21 cellular contexts compared by ENCODE assay signal in genomic region chr2:172089005-172089504, GRCh38. TPM values are rescaled to one million over a fixed set of nuclear protein-coding genes. Genes with fewer than 3 reads are reported as not detected.
"Had no signal": no experiment of that assay in that cellular context is flagged by ENCODE, and none has a peak within 500 bp of the region (broad histone marks: within the 10 kb centered on the region; RNA-seq: fewer than 3 reads in every experiment).

No MANE protein-coding gene starts in this region.

- ATAC-seq: activated naive CD8-positive, alpha-beta T cell treated with anti-CD3 and anti-CD28 coated beads, Interleukin-2, amount 50 U/mL, for 24 hours; gastrocnemius medialis; left colon; right cardiac atrium; stimulated activated naive CD8-positive, alpha-beta T cell treated with anti-CD3 and anti-CD28 coated beads, Interleukin-15, Interleukin-2, amounts not matched to agents 100 U/mL and 50 U/mL, for 24 hours had no signal

- H3K4me3 ChIP-seq: gastrocnemius medialis, lung, prostate gland, transverse colon had no signal

- H3K27ac Mint-ChIP-seq: endodermal cell had no signal

- H3K9me3 Mint-ChIP-seq: activated naive CD8-positive, alpha-beta T cell treated with anti-CD3 and anti-CD28 coated beads, Interleukin-2, amount 50 U/mL, for 24 hours; endodermal cell; T-helper 2 cell treated with Interferon-gamma antibody and Interleukin-4, amounts not matched to agents 5 μg/mL and 100 μg/mL, for 36 hours had no signal

- H3K9me3 ChIP-seq: gastrocnemius medialis, prostate gland, transverse colon had no signal

- DNase-seq: activated CD4-positive, alpha-beta T cell treated with anti-CD3 and anti-CD28 coated beads for 1 hour; activated CD4-positive, alpha-beta T cell treated with anti-CD3 and anti-CD28 coated beads, Interleukin-2, amount 50 U/mL, for 4 hours; activated naive CD4-positive, alpha-beta T cell treated with Interleukin-2 at 50 U/mL for 16 hours; activated naive CD8-positive, alpha-beta T cell treated with anti-CD3 and anti-CD28 coated beads, Interleukin-2, amount 50 U/mL, for 24 hours; activated T-cell treated with anti-CD3 and anti-CD28 coated beads for 4 hours; dermis blood vessel endothelial cell; gastrocnemius medialis; left colon; naive B cell; nucleus accumbens; right cardiac atrium; stimulated activated naive CD8-positive, alpha-beta T cell treated with anti-CD3 and anti-CD28 coated beads, Interleukin-15, Interleukin-2, amounts not matched to agents 100 U/mL and 50 U/mL, for 24 hours; transverse colon had no signal

- H3K36me3 ChIP-seq: gastrocnemius medialis, prostate gland, transverse colon had no signal

- H3K27ac ChIP-seq: gastrocnemius medialis, prostate gland, transverse colon had no signal

RNA-seq across cellular contexts. Expression of gene DLX1, which starts 3.7 kb away (rescaled TPM):
- total RNA-seq: bronchial epithelial cell, dermis blood vessel endothelial cell, endodermal cell, epithelial cell of proximal tubule, lung, mononuclear cell, transverse colon had no signal

RNA-seq across cellular contexts. Expression of gene DLX2, which starts 13.6 kb away (rescaled TPM):
- total RNA-seq: aorta, bronchial epithelial cell, dermis blood vessel endothelial cell, gastrocnemius medialis, mononuclear cell, right cardiac atrium had no signal
- polyA plus RNA-seq: right cardiac atrium had no signal
